In genomic region chr15:39746176-39746575, GRCh38 we compare ENCODE assay signal across 17 cellular contexts. TPM values are rescaled to one million over a fixed set of nuclear protein-coding genes. Genes with fewer than 3 reads are reported as not detected.
"Had no signal": no experiment of that assay in that cellular context is flagged by ENCODE, and none has a peak within 500 bp of the region (broad histone marks: within the 10 kb centered on the region; RNA-seq: fewer than 3 reads in every experiment).

No MANE protein-coding gene starts in this region.

- H3K9me3 Mint-ChIP-seq: activated CD8-positive, alpha-beta T cell treated with anti-CD3 and anti-CD28 coated beads for 36 hours; activated naive CD4-positive, alpha-beta T cell treated with anti-CD3 and anti-CD28 coated beads for 36 hours; activated T-helper 1 cell treated with anti-CD3 and anti-CD28 coated beads, Interleukin-12 subunit alpha, Interleukin-12 subunit beta, Interleukin-2, Interleukin-4 antibody, amounts not matched to agents 30 ng/mL and 10 ng/mL and 1 ng/mL, durations not matched to agents 14 hours and 24 hours and 36 hours; endodermal cell had no signal

- H3K27me3 ChIP-seq: body of pancreas, gastrocnemius medialis, hepatocyte, ovary had no signal

- H2AFZ ChIP-seq: hepatocyte had no signal

- DNase-seq: activated CD4-positive, alpha-beta T cell treated with anti-CD3 and anti-CD28 coated beads for 36 hours; activated CD8-positive, alpha-beta memory T cell treated with anti-CD3 and anti-CD28 coated beads, Interleukin-2, amount 50 U/mL, for 48 hours; activated CD8-positive, alpha-beta T cell treated with anti-CD3 and anti-CD28 coated beads for 36 hours; activated naive CD4-positive, alpha-beta T cell treated with anti-CD3 and anti-CD28 coated beads for 36 hours; body of pancreas; cerebellar nuclear complex; endodermal cell; gastrocnemius medialis; left ventricle myocardium superior; nephron progenitor cell; ovary; stimulated activated CD4-positive, alpha-beta T cell treated with anti-CD3 and anti-CD28 coated beads, Interleukin-15, amount 100 ng/mL, for 24 hours; T-helper 9 cell had no signal

- H3K27ac ChIP-seq: body of pancreas, hepatocyte, ovary had no signal

- H3K27ac Mint-ChIP-seq: activated CD4-positive, alpha-beta T cell treated with anti-CD3 and anti-CD28 coated beads for 36 hours; activated CD8-positive, alpha-beta T cell treated with anti-CD3 and anti-CD28 coated beads for 36 hours; activated naive CD4-positive, alpha-beta T cell treated with anti-CD3 and anti-CD28 coated beads for 36 hours; activated T-helper 1 cell treated with anti-CD3 and anti-CD28 coated beads, Interleukin-12 subunit alpha, Interleukin-12 subunit beta, Interleukin-2, Interleukin-4 antibody, amounts not matched to agents 30 ng/mL and 10 ng/mL and 1 ng/mL, durations not matched to agents 14 hours and 24 hours and 36 hours; endodermal cell; nephron progenitor cell had no signal

- H3K4me3 ChIP-seq: body of pancreas, gastrocnemius medialis, hepatocyte, ovary had no signal

- H3K4me2 ChIP-seq: hepatocyte had no signal

- H3K4me1 ChIP-seq: body of pancreas had no signal

- H3K79me2 ChIP-seq: hepatocyte had no signal

- FAIRE-seq: urothelium cell line had no signal

- H3K9me3 ChIP-seq: body of pancreas, gastrocnemius medialis, ovary had no signal

- H3K4me1 Mint-ChIP-seq: activated CD4-positive, alpha-beta T cell treated with anti-CD3 and anti-CD28 coated beads for 36 hours; nephron progenitor cell had no signal

- H3K36me3 ChIP-seq: gastrocnemius medialis, ovary had no signal

- H3K4me3 Mint-ChIP-seq: activated CD4-positive, alpha-beta T cell treated with anti-CD3 and anti-CD28 coated beads for 36 hours; activated CD8-positive, alpha-beta T cell treated with anti-CD3 and anti-CD28 coated beads for 36 hours; activated naive CD4-positive, alpha-beta T cell treated with anti-CD3 and anti-CD28 coated beads for 36 hours; activated T-helper 1 cell treated with anti-CD3 and anti-CD28 coated beads, Interleukin-12 subunit alpha, Interleukin-12 subunit beta, Interleukin-2, Interleukin-4 antibody, amounts not matched to agents 30 ng/mL and 10 ng/mL and 1 ng/mL, durations not matched to agents 14 hours and 24 hours and 36 hours; endodermal cell; nephron progenitor cell had no signal

- ATAC-seq: activated CD4-positive, alpha-beta T cell treated with anti-CD3 and anti-CD28 coated beads for 36 hours; activated CD8-positive, alpha-beta T cell treated with anti-CD3 and anti-CD28 coated beads for 36 hours; body of pancreas; gastrocnemius medialis; left ventricle myocardium superior had no signal

RNA-seq across cellular contexts. Expression of gene FSIP1, which starts 36.5 kb away (rescaled TPM):
- total RNA-seq: mesenteric fat pad had no signal
